1 cellular context compared by ENCODE assay signal in the genomic region with DNA sequence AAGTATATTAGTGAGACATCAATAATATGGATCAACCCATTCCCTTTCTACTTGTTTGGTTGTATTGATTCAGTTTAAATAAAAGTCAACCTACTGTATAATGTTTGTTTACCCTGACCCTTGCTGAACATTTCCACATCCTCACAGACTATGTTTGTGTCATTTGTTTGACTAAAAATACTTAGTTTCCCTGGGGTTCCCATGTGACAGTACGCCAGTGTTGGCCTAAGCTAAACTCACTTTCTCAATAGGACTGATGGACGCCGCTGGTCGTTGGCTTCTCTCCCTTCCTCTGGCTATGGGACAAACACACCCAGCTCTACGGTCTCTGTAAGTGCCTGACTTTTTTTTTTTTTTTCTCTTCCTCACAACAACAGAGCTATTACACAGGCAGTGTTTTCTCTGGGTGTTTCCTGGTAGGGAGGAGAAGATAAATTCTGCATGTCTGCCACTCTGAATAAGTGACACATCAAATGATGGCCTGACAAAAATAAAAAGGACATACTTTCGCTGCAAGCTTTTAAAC.
TF ChIP-seq lines count a peak whose summit lies in the region.

No MANE protein-coding gene starts in this region.

TF ChIP-seq in HepG2, 621 proteins besides CTCF, POLR2A, EP300 and RAD21 (continued from another document and continues in another):
- TF ChIP-seq, protein P1, sequence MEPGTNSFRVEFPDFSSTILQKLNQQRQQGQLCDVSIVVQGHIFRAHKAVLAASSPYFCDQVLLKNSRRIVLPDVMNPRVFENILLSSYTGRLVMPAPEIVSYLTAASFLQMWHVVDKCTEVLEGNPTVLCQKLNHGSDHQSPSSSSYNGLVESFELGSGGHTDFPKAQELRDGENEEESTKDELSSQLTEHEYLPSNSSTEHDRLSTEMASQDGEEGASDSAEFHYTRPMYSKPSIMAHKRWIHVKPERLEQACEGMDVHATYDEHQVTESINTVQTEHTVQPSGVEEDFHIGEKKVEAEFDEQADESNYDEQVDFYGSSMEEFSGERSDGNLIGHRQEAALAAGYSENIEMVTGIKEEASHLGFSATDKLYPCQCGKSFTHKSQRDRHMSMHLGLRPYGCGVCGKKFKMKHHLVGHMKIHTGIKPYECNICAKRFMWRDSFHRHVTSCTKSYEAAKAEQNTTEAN (CRISPR knock-in tag; conservative IDR thresholded peaks at IDR 0.05): no peak; the same call in 1 of the 2 replicates
- TF ChIP-seq ATF5 (CRISPR knock-in tag; IDR thresholded peaks at IDR 0.05; ENCODE audit: low read depth) (no peak), CREB1 (IDR thresholded peaks at IDR 0.05) (no peak), CREB1 (CRISPR knock-in tag; IDR thresholded peaks at IDR 0.05) (peak; percentile 43), PAF1 (CRISPR knock-in tag; IDR thresholded peaks at IDR 0.05) (no peak), ZBTB20 (CRISPR knock-in tag; IDR thresholded peaks at IDR 0.05; ENCODE audit: borderline replicate concordance, low read depth) (no peak), CREM (IDR thresholded peaks at IDR 0.05) (peak; percentile 53; the same call in 1 of the 2 replicates), CREM (CRISPR knock-in tag; IDR thresholded peaks at IDR 0.05) (no peak), SMARCC2 (IDR thresholded peaks at IDR 0.05) (no peak), ZNF609 (CRISPR knock-in tag; IDR thresholded peaks at IDR 0.05; ENCODE audit: borderline replicate concordance) (peak; percentile 36; the same call in 1 of the 2 replicates), CREB3 (CRISPR knock-in tag; IDR thresholded peaks at IDR 0.05) (no peak), MTA3 (CRISPR knock-in tag; IDR thresholded peaks at IDR 0.05) (no peak), RNF2 (conservative IDR thresholded peaks at IDR 0.05; ENCODE audit: low read depth) (no peak), ZMYM4 (CRISPR knock-in tag; IDR thresholded peaks at IDR 0.05) (peak; percentile 54; the same call in 1 of the 2 replicates), ZNF501 (CRISPR knock-in tag; IDR thresholded peaks at IDR 0.05) (no peak; the same call in 1 of the 2 replicates), REST (IDR thresholded peaks at IDR 0.05; ENCODE audit: borderline replicate concordance in 1 of 2, low read depth in 1 of 2, low read length in 2 of 2) (no peak), KLF12 (CRISPR knock-in tag; IDR thresholded peaks at IDR 0.05; ENCODE audit: borderline replicate concordance) (no peak), XRCC5 (optimal IDR thresholded peaks at IDR 0.05; ENCODE audit: low read length) (peak; percentile 45), FOXM1 (CRISPR knock-in tag; IDR thresholded peaks at IDR 0.05) (no peak), MAFK (conservative IDR thresholded peaks at IDR 0.05 in 1 of 2, IDR thresholded peaks at IDR 0.05 in 1 of 2; ENCODE audit: low read length in 2 of 2) (peak in 1 of 2 experiments; percentile 12; a peak in 1 of 4 replicates), ZEB1 (IDR thresholded peaks at IDR 0.05; ENCODE audit: insufficient replicate concordance, low read depth) (no peak), ZNF34 (CRISPR knock-in tag; IDR thresholded peaks at IDR 0.05; ENCODE audit: borderline replicate concordance) (no peak), NAIF1 (CRISPR knock-in tag; IDR thresholded peaks at IDR 0.05; ENCODE audit: borderline replicate concordance) (no peak), DNMT1 (CRISPR knock-in tag; IDR thresholded peaks at IDR 0.05) (no peak), KAT7 (CRISPR knock-in tag; IDR thresholded peaks at IDR 0.05; ENCODE audit: borderline replicate concordance) (peak; percentile 37; the same call in 1 of the 2 replicates), HMGA1 (CRISPR knock-in tag; conservative IDR thresholded peaks at IDR 0.05) (no peak), HMG20A (CRISPR knock-in tag; IDR thresholded peaks at IDR 0.05; ENCODE audit: borderline replicate concordance) (peak; percentile 79), SIX1 (CRISPR knock-in tag; IDR thresholded peaks at IDR 0.05; ENCODE audit: borderline replicate concordance) (no peak), NR3C1 (CRISPR knock-in tag; IDR thresholded peaks at IDR 0.05) (no peak), ZNF780A (CRISPR knock-in tag; IDR thresholded peaks at IDR 0.05) (no peak), TAF15 (IDR thresholded peaks at IDR 0.05; ENCODE audit: low read depth, low read length, poor library complexity, severe bottlenecking) (no peak), NKX3-1 (CRISPR knock-in tag; IDR thresholded peaks at IDR 0.05) (no peak), YEATS4 (CRISPR knock-in tag; IDR thresholded peaks at IDR 0.05; ENCODE audit: borderline replicate concordance) (peak; percentile 54; the same call in 1 of the 2 replicates), ZIK1 (CRISPR knock-in tag; IDR thresholded peaks at IDR 0.05; ENCODE audit: borderline replicate concordance, low read depth) (no peak), EEA1 (CRISPR knock-in tag; IDR thresholded peaks at IDR 0.05; ENCODE audit: borderline replicate concordance) (no peak), ZBTB14 (CRISPR knock-in tag; IDR thresholded peaks at IDR 0.05) (no peak), ZSCAN9 (CRISPR knock-in tag; IDR thresholded peaks at IDR 0.05; ENCODE audit: borderline replicate concordance) (no peak), ZNF484 (CRISPR knock-in tag; IDR thresholded peaks at IDR 0.05; ENCODE audit: borderline replicate concordance, low read depth) (no peak), BHLHE40 (IDR thresholded peaks at IDR 0.05; ENCODE audit: low read length) (no peak), NFATC3 (CRISPR knock-in tag; IDR thresholded peaks at IDR 0.05) (no peak), CBX5 (CRISPR knock-in tag; IDR thresholded peaks at IDR 0.05; ENCODE audit: borderline replicate concordance) (peak; percentile 54; the same call in 1 of the 2 replicates), ZSCAN21 (CRISPR knock-in tag; IDR thresholded peaks at IDR 0.05; ENCODE audit: borderline replicate concordance) (no peak)
- TF ChIP-seq, protein P2, sequence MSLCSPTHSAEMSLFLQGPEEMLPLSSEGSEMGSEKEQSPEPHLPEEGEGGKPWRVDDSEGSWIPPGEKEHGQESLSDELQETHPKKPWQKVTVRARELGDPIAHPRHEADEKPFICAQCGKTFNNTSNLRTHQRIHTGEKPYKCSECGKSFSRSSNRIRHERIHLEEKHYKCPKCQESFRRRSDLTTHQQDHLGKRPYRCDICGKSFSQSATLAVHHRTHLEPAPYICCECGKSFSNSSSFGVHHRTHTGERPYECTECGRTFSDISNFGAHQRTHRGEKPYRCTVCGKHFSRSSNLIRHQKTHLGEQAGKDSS (CRISPR knock-in tag; IDR thresholded peaks at IDR 0.05; ENCODE audit: borderline replicate concordance, low read depth): no peak
- TF ChIP-seq, protein P3, sequence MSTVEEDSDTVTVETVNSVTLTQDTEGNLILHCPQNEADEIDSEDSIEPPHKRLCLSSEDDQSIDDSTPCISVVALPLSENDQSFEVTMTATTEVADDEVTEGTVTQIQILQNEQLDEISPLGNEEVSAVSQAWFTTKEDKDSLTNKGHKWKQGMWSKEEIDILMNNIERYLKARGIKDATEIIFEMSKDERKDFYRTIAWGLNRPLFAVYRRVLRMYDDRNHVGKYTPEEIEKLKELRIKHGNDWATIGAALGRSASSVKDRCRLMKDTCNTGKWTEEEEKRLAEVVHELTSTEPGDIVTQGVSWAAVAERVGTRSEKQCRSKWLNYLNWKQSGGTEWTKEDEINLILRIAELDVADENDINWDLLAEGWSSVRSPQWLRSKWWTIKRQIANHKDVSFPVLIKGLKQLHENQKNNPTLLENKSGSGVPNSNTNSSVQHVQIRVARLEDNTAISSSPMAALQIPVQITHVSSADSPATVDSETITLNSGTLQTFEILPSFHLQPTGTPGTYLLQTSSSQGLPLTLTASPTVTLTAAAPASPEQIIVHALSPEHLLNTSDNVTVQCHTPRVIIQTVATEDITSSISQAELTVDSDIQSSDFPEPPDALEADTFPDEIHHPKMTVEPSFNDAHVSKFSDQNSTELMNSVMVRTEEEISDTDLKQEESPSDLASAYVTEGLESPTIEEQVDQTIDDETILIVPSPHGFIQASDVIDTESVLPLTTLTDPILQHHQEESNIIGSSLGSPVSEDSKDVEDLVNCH (CRISPR knock-in tag; IDR thresholded peaks at IDR 0.05): no peak
- TF ChIP-seq, protein P4, sequence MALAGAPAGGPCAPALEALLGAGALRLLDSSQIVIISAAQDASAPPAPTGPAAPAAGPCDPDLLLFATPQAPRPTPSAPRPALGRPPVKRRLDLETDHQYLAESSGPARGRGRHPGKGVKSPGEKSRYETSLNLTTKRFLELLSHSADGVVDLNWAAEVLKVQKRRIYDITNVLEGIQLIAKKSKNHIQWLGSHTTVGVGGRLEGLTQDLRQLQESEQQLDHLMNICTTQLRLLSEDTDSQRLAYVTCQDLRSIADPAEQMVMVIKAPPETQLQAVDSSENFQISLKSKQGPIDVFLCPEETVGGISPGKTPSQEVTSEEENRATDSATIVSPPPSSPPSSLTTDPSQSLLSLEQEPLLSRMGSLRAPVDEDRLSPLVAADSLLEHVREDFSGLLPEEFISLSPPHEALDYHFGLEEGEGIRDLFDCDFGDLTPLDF (CRISPR knock-in tag; IDR thresholded peaks at IDR 0.05): no peak
- TF ChIP-seq, protein P5, sequence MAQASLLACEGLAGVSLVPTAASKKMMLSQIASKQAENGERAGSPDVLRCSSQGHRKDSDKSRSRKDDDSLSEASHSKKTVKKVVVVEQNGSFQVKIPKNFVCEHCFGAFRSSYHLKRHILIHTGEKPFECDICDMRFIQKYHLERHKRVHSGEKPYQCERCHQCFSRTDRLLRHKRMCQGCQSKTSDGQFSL (CRISPR knock-in tag; IDR thresholded peaks at IDR 0.05): no peak
